In genomic region chr11:88300888-88301477, GRCh38 we compare ENCODE assay signal across 8 cellular contexts. TPM values are rescaled to one million over a fixed set of nuclear protein-coding genes. Genes with fewer than 3 reads are reported as not detected.
DNase-seq lines count a peak whose midpoint lies in the region; ATAC-seq lines count a peak whose summit lies in the region.

No MANE protein-coding gene starts in this region.

- ATAC-seq in GM18909 (IDR thresholded peaks at IDR 0.05; ENCODE audit: poor library complexity, unreplicated experiment), result peak; percentile 88
- peak; percentile 70 for ATAC-seq in HG02588 (IDR thresholded peaks at IDR 0.05; ENCODE audit: unreplicated experiment)

- H4K91ac ChIP-seq in neuronal stem cell (ENCODE audit: low read depth, low read length, poor library complexity), result no peak overlapping the region

- WGBS in neuronal stem cell (ENCODE audit: extremely low coverage in 2 of 2, insufficient read length in 2 of 2, insufficient replicate concordance in 1 of 2), 2 donors, result no CpG with 5 or more reads among the region's 3 CpGs

- H3K9ac ChIP-seq in NT2/D1 (ENCODE audit: insufficient read length, low read depth), result no peak overlapping the region
- no peak overlapping the region for H3K9ac ChIP-seq in neuronal stem cell (ENCODE audit: low read depth, low read length, poor library complexity)

- no peak overlapping the region for H3K4me3 ChIP-seq in NT2/D1 (ENCODE audit: insufficient read length, low read depth)
- H3K4me3 ChIP-seq in neuronal stem cell (ENCODE audit: low read length in 2 of 2), result no peak overlapping the region

- no peak overlapping the region for H3K4ac ChIP-seq in neuronal stem cell (ENCODE audit: low read length)

- H3K27me3 ChIP-seq in NT2/D1 (ENCODE audit: insufficient read depth, insufficient read length), result no peaks in the 10 kb centered on the region
- H3K27me3 ChIP-seq in neuronal stem cell (ENCODE audit: control insufficient read depth in 3 of 3, insufficient read depth in 3 of 3, low read depth in 1 of 3, low read length in 3 of 3), result no peaks in the 10 kb centered on the region

- H3K36me3 ChIP-seq in NT2/D1 (ENCODE audit: insufficient read depth, insufficient read length, low read length), result peaks cover 53% of the 10 kb centered on the region
- H3K36me3 ChIP-seq in neuronal stem cell (replicated peaks in 1 of 2; ENCODE audit: control insufficient read depth in 2 of 2, insufficient read depth in 2 of 2, low read length in 2 of 2), result peaks cover 2 to 4% of the 10 kb centered on the region in 2 donors

- no peak overlapping the region for H3K4me2 ChIP-seq in neuronal stem cell (ENCODE audit: insufficient read depth, low read length, poor library complexity, severe bottlenecking)

- no peak overlapping the region for H2AK5ac ChIP-seq in neuronal stem cell (ENCODE audit: low read depth, low read length)

- no peak overlapping the region for H3K14ac ChIP-seq in neuronal stem cell (ENCODE audit: low read length)

- no peak overlapping the region for H2BK12ac ChIP-seq in neuronal stem cell (ENCODE audit: low read length)

- no peak overlapping the region for H4K8ac ChIP-seq in neuronal stem cell (ENCODE audit: low read depth, low read length)

- no peak overlapping the region for H2BK15ac ChIP-seq in neuronal stem cell (ENCODE audit: low read length)

- H3K79me1 ChIP-seq in neuronal stem cell (ENCODE audit: low read depth, low read length), result no peaks in the 10 kb centered on the region

- H3K23ac ChIP-seq in neuronal stem cell (ENCODE audit: low read depth, low read length, poor library complexity), result no peak overlapping the region

- no peak overlapping the region for H2AFZ ChIP-seq in neuronal stem cell (ENCODE audit: low read length)

- no peak overlapping the region for H2BK5ac ChIP-seq in neuronal stem cell (ENCODE audit: low read length)

- H3K4me1 ChIP-seq in NT2/D1 (ENCODE audit: insufficient read depth, insufficient read length) (no peaks in the 10 kb centered on the region), neuronal stem cell (ENCODE audit: control insufficient read depth in 2 of 2, insufficient read depth in 1 of 2, low read depth in 1 of 2, low read length in 2 of 2) (peaks cover 0 to 5% of the 10 kb centered on the region in 2 donors)

- DNase-seq in NT2/D1 (ENCODE audit: low read depth, low spot score) (peak; percentile 68), neuronal stem cell (ENCODE audit: low spot score) (no peak), NCI-H1048 (lab: John Stamatoyannopoulos, UW) (no peak), DMS 273 (lab: John Stamatoyannopoulos, UW; ENCODE audit: unreplicated experiment) (no peak), HK-2 (ENCODE audit: unreplicated experiment) (no peak), NOMO-1 treated with DMSO at 0.1 percent for 48 hours (lab: John Stamatoyannopoulos, UW; ENCODE audit: unreplicated experiment) (no peak)

- no peaks in the 10 kb centered on the region for H3K9me3 ChIP-seq in NT2/D1 (ENCODE audit: insufficient read depth, low read length)
- peaks cover 0 to 2% of the 10 kb centered on the region in 2 donors for H3K9me3 ChIP-seq in neuronal stem cell (replicated peaks in 1 of 2; ENCODE audit: control insufficient read depth in 2 of 2, insufficient read depth in 1 of 2, low read depth in 1 of 2, low read length in 2 of 2)

- H3K27ac ChIP-seq in neuronal stem cell (replicated peaks; ENCODE audit: low read length), result peak overlapping the region; percentile 48

- H2BK120ac ChIP-seq in neuronal stem cell (ENCODE audit: low read depth, low read length), result no peak overlapping the region

- no peak overlapping the region for H3K18ac ChIP-seq in neuronal stem cell (ENCODE audit: low read length)

RNA-seq across cellular contexts. Expression of gene CTSC, which starts 36.6 kb away (rescaled TPM):
- 63.6 TPM for polyA plus RNA-seq in neuronal stem cell (2013, experiment 1 of 2)
- 61.4 TPM for polyA plus RNA-seq in neuronal stem cell (2013, experiment 2 of 2)
